8 cellular contexts compared by ENCODE assay signal in genomic region chr5:43042176-43042625, GRCh38. TPM values are rescaled to one million over a fixed set of nuclear protein-coding genes. Genes with fewer than 3 reads are reported as not detected.
DNase-seq lines count a peak whose midpoint lies in the region; ATAC-seq and TF ChIP-seq lines count a peak whose summit lies in the region.

No MANE protein-coding gene starts in this region.

- H3K9me2 ChIP-seq in SK-N-SH, result no peaks in the 10 kb centered on the region

- H3K9me3 Mint-ChIP-seq in activated naive CD8-positive, alpha-beta T cell (ENCODE audit: low read depth), result no peaks in the 10 kb centered on the region

- CTCF ChIA-PET in SK-N-SH (lab: Yijun Ruan, JAX), result interaction anchor here (0.9 to 6.1 kb wide), 16 partner anchors 9 to 347 kb away, joined by 3 to 41 read pairs (median 5); no protein-coding TSS in a partner anchor

- no peaks in the 10 kb centered on the region for H3K27me3 ChIP-seq in SK-N-SH (ENCODE audit: insufficient read depth)

- no peaks in the 10 kb centered on the region for H3K27me3 Mint-ChIP-seq in activated naive CD8-positive, alpha-beta T cell

- H3K9me3 ChIP-seq in SK-N-SH, result no peaks in the 10 kb centered on the region

- peak overlapping the region; percentile 99 for H3K4me2 ChIP-seq in SK-N-SH

- H3K79me2 ChIP-seq in SK-N-SH (ENCODE audit: insufficient read depth), result peaks cover 33% of the 10 kb centered on the region

- H3K4me3 ChIP-seq in SK-N-SH (ENCODE audit: low read depth in 2 of 2, low read length in 1 of 2) (peak overlapping the region; percentile 58 to 72), retinal pigment epithelial cell (ENCODE audit: low read length) (peak overlapping the region; percentile 54)

- peak; percentile 81 for DNase-seq in ELF-1 (ENCODE audit: low read depth, low spot score)
- DNase-seq in Kasumi-1 (lab: John Stamatoyannopoulos, UW), result peak; percentile 85 to 88
- peak; percentile 68 for DNase-seq in SK-N-SH
- peak; percentile 85 for DNase-seq in left cardiac atrium
- DNase-seq in retinal pigment epithelial cell (ENCODE audit: low read depth), result no peak
- DNase-seq in cerebellar cortex (ENCODE audit: low spot score), result no peak

- H4K20me1 ChIP-seq in SK-N-SH (ENCODE audit: insufficient read depth), result no peaks in the 10 kb centered on the region

- H3F3A ChIP-seq in SK-N-SH (replicated peaks; ENCODE audit: insufficient read depth), result peaks cover 49% of the 10 kb centered on the region

- peak overlapping the region; percentile 82 for H3K9ac ChIP-seq in SK-N-SH

- no peak for TF ChIP-seq RAD21 in SK-N-SH (IDR thresholded peaks at IDR 0.05; ENCODE audit: low read length)

- POLR2A ChIA-PET in SK-N-SH (lab: Yijun Ruan, JAX), result interaction anchor here (1.0 kb wide), 1 partner anchor 79 kb away, joined by 3 read pairs; no protein-coding TSS in a partner anchor

- H3K36me3 Mint-ChIP-seq in activated naive CD8-positive, alpha-beta T cell, result peaks cover 8% of the 10 kb centered on the region

- H3K36me3 ChIP-seq in SK-N-SH (replicated peaks in 1 of 2; ENCODE audit: control insufficient read depth in 1 of 2, insufficient read depth in 2 of 2, low read length in 1 of 2), result no peaks in the 10 kb centered on the region

- ATAC-seq in GM21786 (IDR thresholded peaks at IDR 0.05; ENCODE audit: unreplicated experiment) (peak; percentile 28), left cardiac atrium (peak; percentile 44 to 48)

- TF ChIP-seq CTCF in SK-N-SH (IDR thresholded peaks at IDR 0.05), result peak; percentile 37
- TF ChIP-seq CTCF in retinal pigment epithelial cell (conservative IDR thresholded peaks at IDR 0.05; ENCODE audit: low read depth, low read length), result peak; percentile 19

- under 1% methylated on average over 32 of the region's 44 CpGs for WGBS in SK-N-SH (ENCODE audit: low lambda C conversion rate)

- peak overlapping the region; percentile 99 for H3K27ac Mint-ChIP-seq in activated naive CD8-positive, alpha-beta T cell

- peaks cover 0 to 24% of the 10 kb centered on the region in 2 experiments; a peak in 1 of 4 replicates for H3K4me1 ChIP-seq in SK-N-SH (ENCODE audit: control insufficient read depth in 1 of 2, insufficient read depth in 2 of 2, low read depth in 1 of 2, low read length in 1 of 2)

- peak overlapping the region; percentile 77 to 93; a peak in 3 of 4 replicates for H3K27ac ChIP-seq in SK-N-SH (ENCODE audit: low read depth in 2 of 2, low read length in 1 of 2)

- peak overlapping the region; percentile 84 for H2AFZ ChIP-seq in SK-N-SH (ENCODE audit: low read depth)

- intact Hi-C loops in left cardiac atrium (cut with DNase I), result loop anchor here (1.0 to 5.0 kb wide), 4 partner anchors 22 to 135 kb away; no protein-coding TSS in a partner anchor

- TF ChIP-seq EP300 in SK-N-SH (IDR thresholded peaks at IDR 0.05; ENCODE audit: borderline replicate concordance in 1 of 2, low read depth in 1 of 2, low read length in 1 of 2), result no peak

- H3K4me1 Mint-ChIP-seq in activated naive CD8-positive, alpha-beta T cell (ENCODE audit: low read depth), result peaks cover 44% of the 10 kb centered on the region

- peak overlapping the region; percentile 97 for H3K4me3 Mint-ChIP-seq in activated naive CD8-positive, alpha-beta T cell

TF ChIP-seq in SK-N-SH, 30 proteins besides CTCF, POLR2A, EP300 and RAD21:
- TF ChIP-seq YY1 (IDR thresholded peaks at IDR 0.05; ENCODE audit: low read depth) (peak; percentile 75), TAF1 (IDR thresholded peaks at IDR 0.05; ENCODE audit: borderline replicate concordance, low read depth, low read length) (0 out of 2 replicates have a peak, but pooled peaks have one; percentile 1), SIN3A (IDR thresholded peaks at IDR 0.05; ENCODE audit: borderline replicate concordance, low read depth, low read length) (peak; percentile 17; the same call in 1 of the 2 replicates), TEAD4 (IDR thresholded peaks at IDR 0.05; ENCODE audit: borderline replicate concordance, insufficient read depth) (no peak)

RNA-seq across cellular contexts. Expression of gene ANXA2R, which starts 2.1 kb away (rescaled TPM):
- 1.7 and 1.9 TPM in 2 replicates for polyA plus RNA-seq in SK-N-SH (2012; rRNA removed)
- polyA plus RNA-seq in SK-N-SH (2012; cell fraction: cytosol; rRNA removed), result 0.88 and 1.4 TPM in 2 replicates
- 3.7 and 5.4 TPM in 2 replicates for polyA plus RNA-seq in SK-N-SH (2012; cell fraction: nucleus; rRNA removed)
- 1 to 10 TPM; 1.6 to 1.9 TPM for total RNA-seq in left cardiac atrium

Comparison
In these comparisons a context has a peak if more than half of its experiments do, and no peak if none do; other contexts are left out.
1. DNase-seq: peak in ELF-1 (single experiment), Kasumi-1 (2 of 2), SK-N-SH (single experiment) and left cardiac atrium (single experiment); none in retinal pigment epithelial cell (single experiment) and cerebellar cortex (single experiment).